ENCODE assay signal across 8 cellular contexts in genomic region chr10:73785721-73786511, GRCh38. TPM values are rescaled to one million over a fixed set of nuclear protein-coding genes. Genes with fewer than 3 reads are reported as not detected.
DNase-seq lines count a peak whose midpoint lies in the region; ATAC-seq and TF ChIP-seq lines count a peak whose summit lies in the region.

No MANE protein-coding gene starts in this region.

- H3K4me2 ChIP-seq in IMR-90 (ENCODE audit: low read depth, low read length): peak overlapping the region; percentile 98

- no peak for TF ChIP-seq CTCF in CD4-positive, alpha-beta T cell (IDR thresholded peaks at IDR 0.05)
- TF ChIP-seq CTCF in IMR-90 (conservative IDR thresholded peaks at IDR 0.05; ENCODE audit: low read depth, low read length) (no peak), upper lobe of left lung (IDR thresholded peaks at IDR 0.05) (no peak)

- peak overlapping the region; percentile 32; the same call in 1 of the 2 replicates for H3K56ac ChIP-seq in IMR-90 (ENCODE audit: extremely low read depth, insufficient read depth, low read length)

- peak; percentile 4 for ATAC-seq in CD4-positive, alpha-beta T cell (ENCODE audit: poor library complexity)
- peak; percentile 7 for ATAC-seq in GM21360 (IDR thresholded peaks at IDR 0.05; ENCODE audit: unreplicated experiment)
- peak; percentile 24 for ATAC-seq in IMR-90 (ENCODE audit: low read depth)
- peak; percentile 3 to 60 for ATAC-seq in upper lobe of left lung (ENCODE audit: low FRiP score in 2 of 2)

- peak overlapping the region; percentile 49; the same call in 1 of the 2 replicates for H4K91ac ChIP-seq in IMR-90 (ENCODE audit: insufficient read depth, low read depth, low read length)

- H3K4me1 ChIP-seq in IMR-90 (ENCODE audit: control insufficient read depth, insufficient read depth, low read length): peaks cover 5% of the 10 kb centered on the region; the same call in 1 of the 2 replicates
- peaks cover 10% of the 10 kb centered on the region for H3K4me1 ChIP-seq in endocrine pancreas (ENCODE audit: control insufficient read depth, insufficient read depth, low read length)
- H3K4me1 ChIP-seq in muscle layer of colon (ENCODE audit: insufficient read depth, low read length): peaks cover 40% of the 10 kb centered on the region
- H3K4me1 ChIP-seq in upper lobe of left lung: peaks cover 39 to 52% (median 43%) of the 10 kb centered on the region in 4 donors

- H3K9me3 Mint-ChIP-seq in CD4-positive, alpha-beta T cell: no peaks in the 10 kb centered on the region

- DNase-seq in CD4-positive, alpha-beta T cell: peak in 9 of 10 experiments; percentile 17 to 51 (median 32)
- DNase-seq in IMR-90 (peak; percentile 65), upper lobe of left lung (peak; percentile 69 to 92), NCI-H446 (lab: John Stamatoyannopoulos, UW) (no peak)
- DNase-seq in activated CD4-positive, alpha-beta T cell treated with anti-CD3 and anti-CD28 coated beads, Interleukin-2, amount 50 U/mL, for 1 hour: peak; percentile 37

- H2AFZ ChIP-seq in IMR-90 (replicated peaks; ENCODE audit: low read length, poor library complexity): peak overlapping the region; percentile 88

- POLR2A ChIA-PET in CD4-positive, alpha-beta T cell (lab: Charles Lee): interaction anchor here (0.6 to 10.2 kb wide), 7 partner anchors 9 to 596 kb away, joined by 3 to 244 read pairs (median 7); partner anchors contain the start of genes AP3M1, NDST2 and SEC24C
- POLR2A ChIA-PET in IMR-90 (lab: Charles Lee; ENCODE audit: unreplicated experiment): interaction anchor here (1.0 kb wide), 1 partner anchor 14 kb away, joined by 4 read pairs; a partner anchor contains a TSS

- peak overlapping the region; percentile 67 for H2AK5ac ChIP-seq in IMR-90 (ENCODE audit: low read depth, low read length)

- H3K4me3 Mint-ChIP-seq in CD4-positive, alpha-beta T cell: peak overlapping the region; percentile 98

- peak overlapping the region in 1 of 2 experiments; percentile 55; a peak in 2 of 4 replicates for H4K8ac ChIP-seq in IMR-90 (ENCODE audit: low read depth in 2 of 2, low read length in 2 of 2)

- intact Hi-C loops in CD4-positive, alpha-beta T cell (cut with DNase I, micrococcal nuclease): loop anchor here (1.0 to 10.0 kb wide), 7 partner anchors 14 to 369 kb away; partner anchors contain the start of genes ADK (in 1 of the 2), AP3M1 (in 1 of the 2), PPP3CB (in 1 of the 2) and SEC24C (in 1 of the 2)
- intact Hi-C loops in IMR-90 (cut with micrococcal nuclease): no loop called here

- H3K27ac Mint-ChIP-seq in CD4-positive, alpha-beta T cell: peak overlapping the region; percentile 96

- peaks cover 37% of the 10 kb centered on the region for H4K20me1 ChIP-seq in IMR-90 (ENCODE audit: insufficient read depth, low read length)

- TF ChIP-seq POLR2A in IMR-90 (IDR thresholded peaks at IDR 0.05; ENCODE audit: low read depth, low read length) (no peak), upper lobe of left lung (IDR thresholded peaks at IDR 0.05) (no peak)

- H3K79me1 ChIP-seq in IMR-90 (ENCODE audit: low read depth in 1 of 2, low read length in 2 of 2): peaks cover 14 to 66% of the 10 kb centered on the region in 2 experiments

- H3K27me3 Mint-ChIP-seq in CD4-positive, alpha-beta T cell: no peaks in the 10 kb centered on the region

- WGBS in IMR-90 (ENCODE audit: extremely low coverage in 2 of 2, insufficient read length in 1 of 2), 2 experiments: 0% methylated on average over 6 of the region's 54 CpGs; no CpG with 5 or more reads in 1 of the 2 experiments
- 1% methylated on average over 15 to 38 of the region's 54 CpGs for WGBS in upper lobe of left lung, 2 donors

- H3K9me3 ChIP-seq in CD4-positive, alpha-beta T cell (ENCODE audit: control insufficient read depth, low read length): no peaks in the 10 kb centered on the region
- H3K9me3 ChIP-seq in IMR-90 (ENCODE audit: control insufficient read depth, insufficient read depth, low read length) (no peaks in the 10 kb centered on the region), endocrine pancreas (ENCODE audit: control insufficient read depth, low read length) (no peaks in the 10 kb centered on the region), muscle layer of colon (ENCODE audit: low read length) (no peaks in the 10 kb centered on the region), upper lobe of left lung (no peaks in the 10 kb centered on the region)

- dilution Hi-C loops in IMR-90 (cut with HindIII; ENCODE audit: low sequenced_read_pairs, unreplicated experiment): no loop called here

- H3K27me3 ChIP-seq in CD4-positive, alpha-beta T cell (ENCODE audit: control insufficient read depth, insufficient read depth, low read length): no peaks in the 10 kb centered on the region
- H3K27me3 ChIP-seq in IMR-90 (ENCODE audit: control insufficient read depth, insufficient read depth, low read length): no peaks in the 10 kb centered on the region
- no peaks in the 10 kb centered on the region for H3K27me3 ChIP-seq in endocrine pancreas (ENCODE audit: control insufficient read depth, insufficient read depth, low read length)
- no peaks in the 10 kb centered on the region for H3K27me3 ChIP-seq in muscle layer of colon (ENCODE audit: control insufficient read depth in 1 of 2, insufficient read depth in 2 of 2, low read length in 2 of 2)
- H3K27me3 ChIP-seq in upper lobe of left lung: no peaks in the 10 kb centered on the region

- no peak overlapping the region for H4K5ac ChIP-seq in IMR-90 (ENCODE audit: low read depth, low read length)

- peak overlapping the region; percentile 87 for H3K23ac ChIP-seq in IMR-90 (ENCODE audit: low read depth, low read length)

- CTCF ChIA-PET in CD4-positive, alpha-beta T cell (lab: Charles Lee): interaction anchor here (1.1 to 2.8 kb wide), 3 partner anchors 13 to 24 kb away, joined by 3 to 12 read pairs (median 11); a partner anchor contains a TSS
- CTCF ChIA-PET in IMR-90 (lab: Yijun Ruan, JAX): interaction anchor here (0.5 to 1.2 kb wide), 2 partner anchors 22 to 94 kb away, joined by 3 to 4 read pairs; no protein-coding TSS in a partner anchor

- H3K36me3 Mint-ChIP-seq in CD4-positive, alpha-beta T cell (ENCODE audit: low read depth): peaks cover 41% of the 10 kb centered on the region

- H3K27ac ChIP-seq in CD4-positive, alpha-beta T cell (ENCODE audit: low read depth, low read length): peak overlapping the region; percentile 80
- H3K27ac ChIP-seq in IMR-90 (ENCODE audit: insufficient read depth, low read length) (peak overlapping the region; percentile 82), muscle layer of colon (ENCODE audit: low read depth, low read length) (peak overlapping the region; percentile 93), upper lobe of left lung (peak overlapping the region; percentile 90 to 96 (median 92))

- H3K36me3 ChIP-seq in IMR-90 (ENCODE audit: control insufficient read depth, insufficient read depth, low read length) (peaks cover 20% of the 10 kb centered on the region), endocrine pancreas (ENCODE audit: control insufficient read depth, insufficient read depth, low read length) (no peaks in the 10 kb centered on the region), muscle layer of colon (ENCODE audit: insufficient read depth, low read length) (peaks cover 21% of the 10 kb centered on the region), upper lobe of left lung (peaks cover 18 to 24% (median 22%) of the 10 kb centered on the region in 4 donors)

- no peak overlapping the region for H2BK120ac ChIP-seq in IMR-90 (ENCODE audit: low read depth, low read length)

- no peak overlapping the region for H3K18ac ChIP-seq in IMR-90 (ENCODE audit: low read depth, low read length)

- TSS peak; percentile 31 for BruUV-seq in IMR-90 (replicated peaks; lab: Mats Ljungman, UMichigan)

- H3K9ac ChIP-seq in IMR-90 (ENCODE audit: low read depth, low read length) (peak overlapping the region; percentile 77), endocrine pancreas (ENCODE audit: control insufficient read depth, insufficient read depth, low read length) (peak overlapping the region; percentile 95), muscle layer of colon (ENCODE audit: low read length) (peak overlapping the region; percentile 97)

- peak overlapping the region; percentile 42 for H3K14ac ChIP-seq in IMR-90 (replicated peaks; ENCODE audit: low read depth, low read length)

- no peak overlapping the region for H2BK15ac ChIP-seq in IMR-90 (ENCODE audit: low read depth, low read length)

- H3K4me1 Mint-ChIP-seq in CD4-positive, alpha-beta T cell (ENCODE audit: low read depth): peaks cover 54% of the 10 kb centered on the region

- peak overlapping the region; percentile 41 for H2BK5ac ChIP-seq in IMR-90 (ENCODE audit: low read depth, low read length, poor library complexity, severe bottlenecking)

- H3K4me3 ChIP-seq in IMR-90 (ENCODE audit: insufficient read depth, low read depth, low read length): peak overlapping the region; percentile 57
- peak overlapping the region; percentile 54 for H3K4me3 ChIP-seq in endocrine pancreas (ENCODE audit: control insufficient read depth, insufficient read depth, low read length)
- peak overlapping the region; percentile 84 to 87 for H3K4me3 ChIP-seq in muscle layer of colon (ENCODE audit: low read depth in 1 of 2, low read length in 2 of 2)
- H3K4me3 ChIP-seq in upper lobe of left lung: peak overlapping the region; percentile 70 to 99 (median 85)

- H3K4ac ChIP-seq in IMR-90 (ENCODE audit: low read depth, low read length): peak overlapping the region; percentile 73; the same call in 1 of the 2 replicates

- H2AK9ac ChIP-seq in IMR-90 (replicated peaks; ENCODE audit: low read depth, low read length, poor library complexity): peak overlapping the region; percentile 96

- peaks cover 13% of the 10 kb centered on the region; the same call in 1 of the 2 replicates for H3K9me1 ChIP-seq in IMR-90 (ENCODE audit: insufficient read depth, low read length)

- in situ Hi-C loops in IMR-90 (cut with MboI; ENCODE audit: low sequenced_read_pairs): no loop called here

- no peak for TF ChIP-seq EP300 in upper lobe of left lung (IDR thresholded peaks at IDR 0.05)

- TF ChIP-seq RAD21 in IMR-90 (IDR thresholded peaks at IDR 0.05; ENCODE audit: low read length): no peak

- no peak overlapping the region for H2BK20ac ChIP-seq in IMR-90 (ENCODE audit: low read depth, low read length)

RNA-seq across cellular contexts. Expression of gene ZSWIM8, which starts 0.5 kb away (rescaled TPM):
- 10 to 100 TPM; 66.4 to 70.7 TPM for total RNA-seq in CD4-positive, alpha-beta T cell
- total RNA-seq in IMR-90 (2012; rRNA removed): 16.8 and 16.9 TPM in 2 replicates
- polyA plus RNA-seq in IMR-90 (2012; rRNA removed): 103 and 119 TPM in 2 replicates
- 27.6 and 89.3 TPM in 2 replicates for polyA plus RNA-seq in IMR-90 (2012; cell fraction: cytosol; rRNA removed)
- 319 and 862 TPM in 2 replicates for polyA plus RNA-seq in IMR-90 (2012; cell fraction: nucleus; rRNA removed; ENCODE audit: low replicate concordance)
- 100 to 1,000 TPM in 4 of 6 donors, 10 to 100 TPM in 2; 54.9 to 202 (median 109) TPM for total RNA-seq in upper lobe of left lung

RNA-seq across cellular contexts. Expression of gene CHCHD1, which starts 4.1 kb away (rescaled TPM):
- 1 to 10 TPM; 6.3 to 6.8 TPM for total RNA-seq in CD4-positive, alpha-beta T cell
- total RNA-seq in IMR-90 (2012; rRNA removed) (11.5 and 13.9 TPM in 2 replicates), upper lobe of left lung (10 to 100 TPM; 16.8 to 34.9 (median 19.4) TPM)
- 21.0 and 24.9 TPM in 2 replicates for polyA plus RNA-seq in IMR-90 (2012; rRNA removed)
- polyA plus RNA-seq in IMR-90 (2012; cell fraction: cytosol; rRNA removed): 25.6 and 36.2 TPM in 2 replicates
- 5.7 and 15.2 TPM in 2 replicates for polyA plus RNA-seq in IMR-90 (2012; cell fraction: nucleus; rRNA removed; ENCODE audit: low replicate concordance)

RNA-seq across cellular contexts. Expression of gene NDST2, which starts 25.5 kb away (rescaled TPM):
- 100 to 1,000 TPM; 121 to 135 TPM for total RNA-seq in CD4-positive, alpha-beta T cell
- total RNA-seq in IMR-90 (2012; rRNA removed): 5.6 TPM in 2 replicates
- polyA plus RNA-seq in IMR-90 (2012; rRNA removed): 14.6 and 16.5 TPM in 2 replicates
- 10.2 and 12.8 TPM in 2 replicates for polyA plus RNA-seq in IMR-90 (2012; cell fraction: cytosol; rRNA removed)
- polyA plus RNA-seq in IMR-90 (2012; cell fraction: nucleus; rRNA removed; ENCODE audit: low replicate concordance): 61.0 and 69.6 TPM in 2 replicates
- 10 to 100 TPM; 26.4 to 92.2 (median 38.3) TPM for total RNA-seq in upper lobe of left lung

RNA-seq across cellular contexts. Expression of gene SEC24C, which starts 41.7 kb away (rescaled TPM):
- total RNA-seq in CD4-positive, alpha-beta T cell: 10 to 100 TPM; 52.0 to 54.2 TPM
- total RNA-seq in IMR-90 (2012; rRNA removed) (66.4 and 74.2 TPM in 2 replicates), upper lobe of left lung (10 to 100 TPM; 55.1 to 84.0 (median 65.0) TPM)
- 84.2 and 88.9 TPM in 2 replicates for polyA plus RNA-seq in IMR-90 (2012; rRNA removed)
- 40.7 and 47.2 TPM in 2 replicates for polyA plus RNA-seq in IMR-90 (2012; cell fraction: cytosol; rRNA removed)
- 163 and 208 TPM in 2 replicates for polyA plus RNA-seq in IMR-90 (2012; cell fraction: nucleus; rRNA removed; ENCODE audit: low replicate concordance)

Comparison
In these comparisons a context has a peak if more than half of its experiments do, and no peak if none do; other contexts are left out.
1. DNase-seq: peak in CD4-positive, alpha-beta T cell (9 of 10), IMR-90 (single experiment), activated CD4-positive, alpha-beta T cell treated with anti-CD3 and anti-CD28 coated beads, Interleukin-2, amount 50 U/mL, for 1 hour (single experiment) and upper lobe of left lung (2 of 2); none in NCI-H446 (0 of 2).
2. Peak in every context shown above with its lines, with median percentiles within 50 percentile points of each other: ATAC-seq, H3K27ac ChIP-seq, H3K4me3 ChIP-seq and H3K9ac ChIP-seq.